8 cellular contexts compared by ENCODE assay signal in the genomic region with DNA sequence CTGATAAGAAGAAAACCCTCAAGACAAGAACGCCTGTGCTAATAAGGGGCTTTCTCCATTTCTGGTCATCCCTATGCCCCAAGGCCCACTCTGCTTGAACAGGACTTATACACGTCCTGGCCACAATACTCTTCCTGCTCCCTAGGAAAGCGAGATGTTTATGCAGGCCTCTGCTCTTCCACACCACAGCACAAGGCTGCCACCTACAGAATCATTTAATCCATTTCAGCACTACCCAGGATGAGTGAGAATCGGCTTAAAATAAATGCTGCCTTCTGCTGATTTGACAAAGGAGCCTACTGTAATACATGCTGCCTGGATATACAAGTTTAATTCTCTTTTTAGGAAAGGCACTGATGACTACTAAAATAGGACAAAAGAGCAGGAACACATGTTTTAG. TPM values are rescaled to one million over a fixed set of nuclear protein-coding genes. Genes with fewer than 3 reads are reported as not detected.
DNase-seq lines count a peak whose midpoint lies in the region; ATAC-seq and TF ChIP-seq lines count a peak whose summit lies in the region.

No MANE protein-coding gene starts in this region.

- no peaks in the 10 kb centered on the region for H3K4me1 Mint-ChIP-seq in activated naive CD4-positive, alpha-beta T cell treated with anti-CD3 and anti-CD28 coated beads for 36 hours (ENCODE audit: low read depth)

- peak; percentile 9 for DNase-seq in activated naive CD4-positive, alpha-beta T cell treated with anti-CD3 and anti-CD28 coated beads for 36 hours
- no peak for DNase-seq in activated naive CD4-positive, alpha-beta T cell treated with anti-CD3 and anti-CD28 coated beads, Interleukin-2, amount 50 U/mL, for 16 hours
- DNase-seq in NCI-H524 (lab: John Stamatoyannopoulos, UW), result peak; percentile 35 to 84
- DNase-seq in choroid plexus epithelial cell (ENCODE audit: low read depth), result peak; percentile 91
- DNase-seq in SKM-1 (lab: John Stamatoyannopoulos, UW; ENCODE audit: unreplicated experiment), result no peak
- no peak for DNase-seq in LoVo (ENCODE audit: low spot score)

- H3K27ac Mint-ChIP-seq in activated naive CD4-positive, alpha-beta T cell treated with anti-CD3 and anti-CD28 coated beads for 36 hours, result no peak overlapping the region

- 52% methylated on average over 4 of the region's 4 CpGs for WGBS in liver

- intact Hi-C loops in activated naive CD4-positive, alpha-beta T cell treated with anti-CD3 and anti-CD28 coated beads for 36 hours (cut with micrococcal nuclease), result no loop called here

- ATAC-seq in HG03457 (IDR thresholded peaks at IDR 0.05; ENCODE audit: unreplicated experiment), result no peak

- no peaks in the 10 kb centered on the region for H3K9me3 ChIP-seq in liver (ENCODE audit: control insufficient read depth in 4 of 4, low read length in 3 of 4)

- no peaks in the 10 kb centered on the region for H3K9me3 Mint-ChIP-seq in activated naive CD4-positive, alpha-beta T cell treated with anti-CD3 and anti-CD28 coated beads for 36 hours

- TF ChIP-seq CTCF in choroid plexus epithelial cell (conservative IDR thresholded peaks at IDR 0.05; ENCODE audit: low read depth, low read length), result peak; percentile 81
- peak; percentile 46 for TF ChIP-seq CTCF in liver (IDR thresholded peaks at IDR 0.05; ENCODE audit: low read depth, low read length, missing input control)

- H3K4me1 ChIP-seq in liver (ENCODE audit: control insufficient read depth in 4 of 4, insufficient read depth in 4 of 4, low read length in 3 of 4), result peaks cover 1 to 27% (median 23%) of the 10 kb centered on the region in 4 donors

- peak; percentile 81 to 85 for TF ChIP-seq RAD21 in liver (IDR thresholded peaks at IDR 0.05)

- no peaks in the 10 kb centered on the region for H3K27me3 ChIP-seq in liver (ENCODE audit: control insufficient read depth in 4 of 4, insufficient read depth in 4 of 4, low read length in 3 of 4)

- no peaks in the 10 kb centered on the region for H3K36me3 Mint-ChIP-seq in activated naive CD4-positive, alpha-beta T cell treated with anti-CD3 and anti-CD28 coated beads for 36 hours (ENCODE audit: low read depth)

- H3K36me3 ChIP-seq in liver (ENCODE audit: control insufficient read depth in 4 of 4, insufficient read depth in 3 of 4, low read depth in 1 of 4, low read length in 3 of 4), result peaks cover 4 to 31% (median 17%) of the 10 kb centered on the region in 4 donors

- H3K4me3 Mint-ChIP-seq in activated naive CD4-positive, alpha-beta T cell treated with anti-CD3 and anti-CD28 coated beads for 36 hours, result no peak overlapping the region

- no peak overlapping the region for H3K27ac ChIP-seq in liver (ENCODE audit: low read depth in 1 of 2, low read length in 2 of 2)

- H3K9ac ChIP-seq in liver (ENCODE audit: low read depth in 1 of 2, low read length in 2 of 2), result no peak overlapping the region

- H3K27me3 Mint-ChIP-seq in activated naive CD4-positive, alpha-beta T cell treated with anti-CD3 and anti-CD28 coated beads for 36 hours (ENCODE audit: low read depth), result no peaks in the 10 kb centered on the region

- CTCF ChIA-PET in activated naive CD4-positive, alpha-beta T cell treated with anti-CD3 and anti-CD28 coated beads for 36 hours (lab: Charles Lee), result no interaction called here

- H3K4me3 ChIP-seq in choroid plexus epithelial cell (ENCODE audit: low read depth, low read length) (no peak overlapping the region), liver (ENCODE audit: low read depth in 1 of 3, low read length in 3 of 3) (no peak overlapping the region)

TF ChIP-seq in liver, 16 proteins besides CTCF, POLR2A, EP300 and RAD21:
- TF ChIP-seq, protein P1, sequence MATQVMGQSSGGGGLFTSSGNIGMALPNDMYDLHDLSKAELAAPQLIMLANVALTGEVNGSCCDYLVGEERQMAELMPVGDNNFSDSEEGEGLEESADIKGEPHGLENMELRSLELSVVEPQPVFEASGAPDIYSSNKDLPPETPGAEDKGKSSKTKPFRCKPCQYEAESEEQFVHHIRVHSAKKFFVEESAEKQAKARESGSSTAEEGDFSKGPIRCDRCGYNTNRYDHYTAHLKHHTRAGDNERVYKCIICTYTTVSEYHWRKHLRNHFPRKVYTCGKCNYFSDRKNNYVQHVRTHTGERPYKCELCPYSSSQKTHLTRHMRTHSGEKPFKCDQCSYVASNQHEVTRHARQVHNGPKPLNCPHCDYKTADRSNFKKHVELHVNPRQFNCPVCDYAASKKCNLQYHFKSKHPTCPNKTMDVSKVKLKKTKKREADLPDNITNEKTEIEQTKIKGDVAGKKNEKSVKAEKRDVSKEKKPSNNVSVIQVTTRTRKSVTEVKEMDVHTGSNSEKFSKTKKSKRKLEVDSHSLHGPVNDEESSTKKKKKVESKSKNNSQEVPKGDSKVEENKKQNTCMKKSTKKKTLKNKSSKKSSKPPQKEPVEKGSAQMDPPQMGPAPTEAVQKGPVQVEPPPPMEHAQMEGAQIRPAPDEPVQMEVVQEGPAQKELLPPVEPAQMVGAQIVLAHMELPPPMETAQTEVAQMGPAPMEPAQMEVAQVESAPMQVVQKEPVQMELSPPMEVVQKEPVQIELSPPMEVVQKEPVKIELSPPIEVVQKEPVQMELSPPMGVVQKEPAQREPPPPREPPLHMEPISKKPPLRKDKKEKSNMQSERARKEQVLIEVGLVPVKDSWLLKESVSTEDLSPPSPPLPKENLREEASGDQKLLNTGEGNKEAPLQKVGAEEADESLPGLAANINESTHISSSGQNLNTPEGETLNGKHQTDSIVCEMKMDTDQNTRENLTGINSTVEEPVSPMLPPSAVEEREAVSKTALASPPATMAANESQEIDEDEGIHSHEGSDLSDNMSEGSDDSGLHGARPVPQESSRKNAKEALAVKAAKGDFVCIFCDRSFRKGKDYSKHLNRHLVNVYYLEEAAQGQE (IDR thresholded peaks at IDR 0.05), result peak; percentile 40
- no peak for TF ChIP-seq FOXA2 (IDR thresholded peaks at IDR 0.05)

RNA-seq across cellular contexts. Expression of gene FRRS1, which starts 29.4 kb away (rescaled TPM):
- under 1 TPM; 0.32 to 0.52 TPM for total RNA-seq in activated naive CD4-positive, alpha-beta T cell treated with anti-CD3 and anti-CD28 coated beads for 36 hours
- 10 to 100 TPM; 49.2 to 87.4 TPM for total RNA-seq in liver
- polyA plus RNA-seq in liver, result 10 to 100 TPM in 1 of 2 donors, 1 to 10 TPM in 1; 2.7 to 11.5 TPM

Comparison
In these comparisons a context has a peak if more than half of its experiments do, and no peak if none do; other contexts are left out.
1. DNase-seq: peak in activated naive CD4-positive, alpha-beta T cell treated with anti-CD3 and anti-CD28 coated beads for 36 hours (single experiment), NCI-H524 (2 of 2) and choroid plexus epithelial cell (single experiment); none in activated naive CD4-positive, alpha-beta T cell treated with anti-CD3 and anti-CD28 coated beads, Interleukin-2, amount 50 U/mL, for 16 hours (single experiment), SKM-1 (single experiment) and LoVo (single experiment).
2. RNA of gene FRRS1, which starts 29.4 kb away (total RNA-seq): 49.2 to 87.4 TPM in liver; 0.32 to 0.52 TPM in activated naive CD4-positive, alpha-beta T cell treated with anti-CD3 and anti-CD28 coated beads for 36 hours; every median in the first group is over 10 times any median in the second.